Comparison of ENCODE assay signal across 9 cellular contexts in the genomic region with DNA sequence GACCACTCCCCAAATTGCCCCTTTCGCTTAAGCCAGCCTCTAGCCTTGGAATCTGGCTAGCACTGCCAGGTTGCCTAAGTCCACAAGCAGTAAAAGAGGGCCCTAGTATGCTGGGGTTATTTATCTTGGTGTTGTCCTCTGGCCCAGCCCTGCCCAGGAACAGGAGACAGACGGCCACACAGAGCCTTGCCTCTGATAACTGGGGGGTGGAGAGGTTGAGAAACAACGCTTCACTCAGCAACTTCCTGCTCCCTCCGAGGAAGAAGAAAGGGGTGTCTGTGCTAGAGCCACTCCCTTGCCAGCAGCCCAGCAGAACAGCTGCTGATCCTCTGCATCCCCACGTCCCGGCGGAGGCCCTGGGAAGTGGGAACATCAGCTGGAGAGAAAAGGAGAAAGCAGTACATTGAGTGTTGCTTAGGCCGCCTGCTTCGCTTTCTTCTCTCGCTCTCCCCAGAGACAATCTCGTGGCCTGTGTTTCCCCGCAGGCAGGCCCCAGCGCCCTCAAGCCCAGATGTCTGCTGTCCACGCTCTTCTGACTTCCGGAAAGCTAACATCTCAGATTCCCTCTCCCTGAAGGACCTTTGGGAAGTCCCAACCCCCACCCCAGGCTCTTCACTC. TPM values are rescaled to one million over a fixed set of nuclear protein-coding genes. Genes with fewer than 3 reads are reported as not detected.
DNase-seq lines count a peak whose midpoint lies in the region; ATAC-seq and TF ChIP-seq lines count a peak whose summit lies in the region.
"Had no signal": no experiment of that assay in that cellular context is flagged by ENCODE, and none has a peak within 500 bp of the region (broad histone marks: within the 10 kb centered on the region; RNA-seq: fewer than 3 reads in every experiment).

No MANE protein-coding gene starts in this region.

- peaks cover 0 to 3% (median 0%) of the 10 kb centered on the region in 4 donors for H3K27me3 ChIP-seq in esophagus squamous epithelium
- H3K27me3 ChIP-seq in foreskin keratinocyte = peaks cover 19% of the 10 kb centered on the region

- TF ChIP-seq CTCF in choroid plexus epithelial cell (conservative IDR thresholded peaks at IDR 0.05; ENCODE audit: low read depth, low read length) (no peak), esophagus squamous epithelium (IDR thresholded peaks at IDR 0.05) (no peak), foreskin keratinocyte (conservative IDR thresholded peaks at IDR 0.05) (no peak)

- H3K9me3 ChIP-seq in mesodermal cell (ENCODE audit: control insufficient read depth, low read length) (no peaks in the 10 kb centered on the region), esophagus squamous epithelium (no peaks in the 10 kb centered on the region)

- intact Hi-C loops in esophagus squamous epithelium (cut with DNase I) = no loop called here

- no peaks in the 10 kb centered on the region for H3K9me3 Mint-ChIP-seq in immature natural killer cell

- H3K27ac ChIP-seq in mesodermal cell (ENCODE audit: low read depth, low read length, severe bottlenecking) = peak overlapping the region; percentile 94
- H3K27ac ChIP-seq in esophagus squamous epithelium = peak overlapping the region in 2 of 4 donors; percentile 11 to 49
- no peak overlapping the region for H3K27ac ChIP-seq in foreskin keratinocyte

- H3K4me3 Mint-ChIP-seq in immature natural killer cell = no peak overlapping the region

- H3K27ac Mint-ChIP-seq in immature natural killer cell = peak overlapping the region in 1 of 6 donors; percentile 18

- WGBS in mesodermal cell (ENCODE audit: insufficient coverage in 2 of 2), 2 experiments = 14 to 36% methylated on average over 8 to 9 of the region's 15 CpGs
- WGBS in esophagus squamous epithelium, 2 donors = 65 to 69% methylated on average over 10 to 15 of the region's 15 CpGs

- H3K4me3 ChIP-seq in choroid plexus epithelial cell (ENCODE audit: low read depth, low read length) = peak overlapping the region; percentile 23
- no peak overlapping the region for H3K4me3 ChIP-seq in mesodermal cell (ENCODE audit: extremely low read depth, insufficient read depth, low read length, poor library complexity, severe bottlenecking)
- no peak overlapping the region for H3K4me3 ChIP-seq in esophagus squamous epithelium

- peaks cover 0 to 3% (median 2%) of the 10 kb centered on the region in 3 donors for H3K27me3 Mint-ChIP-seq in immature natural killer cell (ENCODE audit: low read depth in 3 of 3)

- H3K4me1 Mint-ChIP-seq in immature natural killer cell = peaks cover 0 to 2% of the 10 kb centered on the region in 2 donors

- peak; percentile 76 for DNase-seq in DMS 273 (lab: John Stamatoyannopoulos, UW; ENCODE audit: unreplicated experiment)
- DNase-seq in NCI-H1092 (lab: John Stamatoyannopoulos, UW) = peak; percentile 3
- DNase-seq in choroid plexus epithelial cell (ENCODE audit: low read depth) = peak; percentile 65
- DNase-seq in esophagus squamous epithelium (lab: John Stamatoyannopoulos, UW) = no peak
- DNase-seq in immature natural killer cell = no peak
- DNase-seq in foreskin keratinocyte = no peak

- no peaks in the 10 kb centered on the region for H3K36me3 Mint-ChIP-seq in immature natural killer cell

- ATAC-seq in GM21529 (IDR thresholded peaks at IDR 0.05; ENCODE audit: unreplicated experiment) = peak; percentile 87
- no peak for ATAC-seq in foreskin keratinocyte
- ATAC-seq: HCT116 had no signal

- peaks cover 5% of the 10 kb centered on the region for H3K4me1 ChIP-seq in mesodermal cell (ENCODE audit: control insufficient read depth, insufficient read depth, low read length, poor library complexity, severe bottlenecking)
- H3K4me1 ChIP-seq in esophagus squamous epithelium = no peaks in the 10 kb centered on the region
- H3K4me1 ChIP-seq in foreskin keratinocyte = no peaks in the 10 kb centered on the region

- H3K36me3 ChIP-seq in mesodermal cell (ENCODE audit: control insufficient read depth, insufficient read depth, low read length) = no peaks in the 10 kb centered on the region
- no peaks in the 10 kb centered on the region for H3K36me3 ChIP-seq in esophagus squamous epithelium

- no peak for TF ChIP-seq POLR2A in esophagus squamous epithelium (IDR thresholded peaks at IDR 0.05)

RNA-seq across cellular contexts. Expression of gene C3orf70, which starts 22.6 kb away (rescaled TPM):
- polyA plus RNA-seq in mesodermal cell (2013, experiment 1 of 2) = 1.6 TPM
- polyA plus RNA-seq in mesodermal cell (2013, experiment 2 of 2) = 1.0 TPM
- total RNA-seq in esophagus squamous epithelium (1 to 10 TPM in 2 of 4 donors, under 1 TPM in 2; 0.57 to 8.6 (median 1.3) TPM), foreskin keratinocyte (under 0.01 TPM in 1 of 2 replicates, not detected in the other)
- polyA plus RNA-seq in immature natural killer cell (not detected), foreskin keratinocyte (not detected in 2 replicates)

Comparison
In these comparisons a context has a peak if more than half of its experiments do, and no peak if none do; other contexts are left out.
1. DNase-seq: peak in DMS 273 (single experiment), NCI-H1092 (single experiment) and choroid plexus epithelial cell (single experiment); none in esophagus squamous epithelium (single experiment), immature natural killer cell (0 of 3) and foreskin keratinocyte (0 of 2).